ENCODE assay signal across 20 cellular contexts in the genomic region with DNA sequence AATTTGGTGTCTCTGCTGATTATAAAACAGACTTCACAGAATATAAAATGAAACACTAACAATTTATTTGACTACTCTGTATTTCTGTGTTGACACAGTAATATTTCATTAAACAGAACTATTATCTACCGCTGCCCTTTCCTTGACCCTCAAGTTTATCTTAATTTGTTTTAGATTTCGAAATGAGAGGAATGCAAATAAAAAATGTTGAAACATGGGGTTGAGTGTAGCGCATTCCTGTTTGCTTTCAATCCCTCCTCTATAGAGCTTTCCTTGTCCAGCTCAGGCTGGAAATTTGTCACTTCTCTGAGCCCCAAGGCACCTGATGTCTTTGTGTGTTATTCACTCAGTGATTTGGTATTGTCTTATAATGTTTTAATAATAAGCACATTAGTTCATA.
DNase-seq lines count a peak whose midpoint lies in the region; ATAC-seq and TF ChIP-seq lines count a peak whose summit lies in the region.
"Had no signal": no experiment of that assay in that cellular context is flagged by ENCODE, and none has a peak within 500 bp of the region (broad histone marks: within the 10 kb centered on the region; RNA-seq: fewer than 3 reads in every experiment).

No MANE protein-coding gene starts in this region.

- H3K27me3 Mint-ChIP-seq in Calu3 (ENCODE audit: unreplicated experiment), result no peaks in the 10 kb centered on the region
- H3K27me3 Mint-ChIP-seq: activated CD4-positive, alpha-beta T cell treated with anti-CD3 and anti-CD28 coated beads for 36 hours; activated naive CD4-positive, alpha-beta T cell treated with anti-CD3 and anti-CD28 coated beads, Interleukin-2, amount 50 U/mL, for 24 hours; stimulated activated naive CD8-positive, alpha-beta T cell treated with anti-CD3 and anti-CD28 coated beads, Interleukin-15, amount 100 ng/mL, for 72 hours; T-helper 17 cell had no signal

- no peaks in the 10 kb centered on the region for H3K9me3 ChIP-seq in lower lobe of right lung
- H3K9me3 ChIP-seq: BE2C, mucosa of descending colon, ovary, spleen had no signal

- DNase-seq in Calu3 (peak; percentile 52), NCI-H1417 treated with DMSO at 0.1 percent for 48 hours (lab: John Stamatoyannopoulos, UW) (peak; percentile 87), T1000 (lab: John Stamatoyannopoulos, UW) (peak; percentile 28), lower lobe of right lung (no peak), NCI-H2196 (lab: John Stamatoyannopoulos, UW; ENCODE audit: unreplicated experiment) (no peak)
- DNase-seq: activated CD4-positive, alpha-beta T cell treated with anti-CD3 and anti-CD28 coated beads for 36 hours; BE2C; caudate nucleus; HFFc6; mucosa of descending colon; NCI-H446 treated with DMSO at 0.1 percent for 48 hours; ovary; RPMI8226; spleen; stimulated activated naive CD8-positive, alpha-beta T cell treated with anti-CD3 and anti-CD28 coated beads, Interleukin-15, amount 100 ng/mL, for 72 hours; T-helper 17 cell had no signal

- intact Hi-C loops in Calu3 (cut with micrococcal nuclease; ENCODE audit: unreplicated experiment), result loop anchor here (10.0 kb wide), 1 partner anchor 525 kb away; no protein-coding TSS in a partner anchor
- intact Hi-C loops in lower lobe of right lung (cut with DNase I), result no loop called here

- ATAC-seq in lower lobe of right lung (peak; percentile 80 to 98), esophagus mucosa (no peak), GM21381 (IDR thresholded peaks at IDR 0.05; ENCODE audit: unreplicated experiment) (no peak), HG02798 (IDR thresholded peaks at IDR 0.05; ENCODE audit: poor library complexity, unreplicated experiment) (no peak)
- ATAC-seq: activated CD4-positive, alpha-beta T cell treated with anti-CD3 and anti-CD28 coated beads for 36 hours; mucosa of descending colon; stimulated activated naive CD8-positive, alpha-beta T cell treated with anti-CD3 and anti-CD28 coated beads, Interleukin-15, amount 100 ng/mL, for 72 hours; T-helper 17 cell had no signal

- H3K4me1 ChIP-seq in lower lobe of right lung, result no peaks in the 10 kb centered on the region
- H3K4me1 ChIP-seq: BE2C, spleen had no signal

- H3K4me3 Mint-ChIP-seq in Calu3 (ENCODE audit: low read depth, unreplicated experiment), result no peak overlapping the region
- H3K4me3 Mint-ChIP-seq: activated CD4-positive, alpha-beta T cell treated with anti-CD3 and anti-CD28 coated beads for 36 hours; activated naive CD4-positive, alpha-beta T cell treated with anti-CD3 and anti-CD28 coated beads, Interleukin-2, amount 50 U/mL, for 24 hours; HFFc6; stimulated activated naive CD8-positive, alpha-beta T cell treated with anti-CD3 and anti-CD28 coated beads, Interleukin-15, amount 100 ng/mL, for 72 hours; T-helper 17 cell had no signal

- no TSS peak for BruUV-seq in Calu3 (replicated peaks; lab: Mats Ljungman, UMichigan)

- no peaks in the 10 kb centered on the region for H3K36me3 Mint-ChIP-seq in Calu3 (ENCODE audit: insufficient read depth, unreplicated experiment)
- H3K36me3 Mint-ChIP-seq: activated naive CD4-positive, alpha-beta T cell treated with anti-CD3 and anti-CD28 coated beads, Interleukin-2, amount 50 U/mL, for 24 hours had no signal

- peak overlapping the region; percentile 14 for H3K27ac Mint-ChIP-seq in Calu3 (ENCODE audit: unreplicated experiment)
- H3K27ac Mint-ChIP-seq: activated CD4-positive, alpha-beta T cell treated with anti-CD3 and anti-CD28 coated beads for 36 hours; activated naive CD4-positive, alpha-beta T cell treated with anti-CD3 and anti-CD28 coated beads, Interleukin-2, amount 50 U/mL, for 24 hours; HFFc6; stimulated activated naive CD8-positive, alpha-beta T cell treated with anti-CD3 and anti-CD28 coated beads, Interleukin-15, amount 100 ng/mL, for 72 hours; T-helper 17 cell had no signal

- no peak overlapping the region for H3K27ac ChIP-seq in lower lobe of right lung
- H3K27ac ChIP-seq: ovary, spleen had no signal

- peaks cover 25% of the 10 kb centered on the region for H3K4me1 Mint-ChIP-seq in Calu3 (ENCODE audit: low read depth, unreplicated experiment)
- H3K4me1 Mint-ChIP-seq: activated CD4-positive, alpha-beta T cell treated with anti-CD3 and anti-CD28 coated beads for 36 hours; activated naive CD4-positive, alpha-beta T cell treated with anti-CD3 and anti-CD28 coated beads, Interleukin-2, amount 50 U/mL, for 24 hours; stimulated activated naive CD8-positive, alpha-beta T cell treated with anti-CD3 and anti-CD28 coated beads, Interleukin-15, amount 100 ng/mL, for 72 hours; T-helper 17 cell had no signal

- TF ChIP-seq CTCF in Calu3 (IDR thresholded peaks at IDR 0.05; ENCODE audit: unreplicated experiment) (no peak), lower lobe of right lung (IDR thresholded peaks at IDR 0.05) (no peak)

- CTCF ChIA-PET in Calu3 (lab: Charles Lee), result interaction anchor here (0.8 kb wide), 1 partner anchor 19 kb away, joined by 3 read pairs; no protein-coding TSS in a partner anchor

- H3K9me3 Mint-ChIP-seq in Calu3 (ENCODE audit: low read depth, unreplicated experiment), result peaks cover 7% of the 10 kb centered on the region

- H3K27me3 ChIP-seq in lower lobe of right lung (ENCODE audit: low read depth), result no peaks in the 10 kb centered on the region
- H3K27me3 ChIP-seq: BE2C, ovary, spleen had no signal

- no peak overlapping the region for H3K4me3 ChIP-seq in lower lobe of right lung
- H3K4me3 ChIP-seq: mucosa of descending colon, ovary, spleen had no signal

- H3K36me3 ChIP-seq in lower lobe of right lung, result no peaks in the 10 kb centered on the region
- H3K36me3 ChIP-seq: BE2C, ovary, spleen had no signal

Comparison
In these comparisons a context has a peak if more than half of its experiments do, and no peak if none do; other contexts are left out.
1. DNase-seq: peak in Calu3 (single experiment), NCI-H1417 treated with DMSO at 0.1 percent for 48 hours (single experiment) and T1000 (single experiment); none in lower lobe of right lung (single experiment) and NCI-H2196 (single experiment).
2. ATAC-seq: peak in lower lobe of right lung (2 of 2); none in esophagus mucosa (single experiment), GM21381 (single experiment) and HG02798 (single experiment).